In genomic region chr14:101808020-101808641, GRCh38 we compare ENCODE assay signal across 8 cellular contexts. TPM values are rescaled to one million over a fixed set of nuclear protein-coding genes. Genes with fewer than 3 reads are reported as not detected.
DNase-seq lines count a peak whose midpoint lies in the region; ATAC-seq and TF ChIP-seq lines count a peak whose summit lies in the region.

No MANE protein-coding gene starts in this region.

- no peaks in the 10 kb centered on the region for H3K27me3 ChIP-seq in CD4-positive, alpha-beta T cell (ENCODE audit: control insufficient read depth, insufficient read depth, low read length)
- H3K27me3 ChIP-seq in IMR-90 (ENCODE audit: control insufficient read depth, insufficient read depth, low read length): no peaks in the 10 kb centered on the region
- H3K27me3 ChIP-seq in mesenchymal stem cell (ENCODE audit: control insufficient read depth in 1 of 2, insufficient read depth in 1 of 2, low read length in 2 of 2): no peaks in the 10 kb centered on the region

- H3K23ac ChIP-seq in IMR-90 (ENCODE audit: low read depth, low read length) (no peak overlapping the region), mesenchymal stem cell (ENCODE audit: low read length in 2 of 2) (no peak overlapping the region)

- peak overlapping the region in 1 of 2 experiments; percentile 17 for H2BK12ac ChIP-seq in mesenchymal stem cell (ENCODE audit: low read length in 2 of 2)

- in situ Hi-C loops in IMR-90 (cut with MboI; ENCODE audit: low sequenced_read_pairs): no loop called here

- ATAC-seq in CD4-positive, alpha-beta T cell (ENCODE audit: poor library complexity): no peak
- ATAC-seq in IMR-90 (ENCODE audit: low read depth) (no peak), HG03457 (IDR thresholded peaks at IDR 0.05; ENCODE audit: unreplicated experiment) (no peak), GM21737 (IDR thresholded peaks at IDR 0.05; ENCODE audit: unreplicated experiment) (no peak)

- H4K20me1 ChIP-seq in IMR-90 (ENCODE audit: insufficient read depth, low read length): peaks cover 13% of the 10 kb centered on the region

- H3K4ac ChIP-seq in IMR-90 (ENCODE audit: low read depth, low read length) (0 out of 2 replicates have a peak overlapping the region, but pooled peaks have one; percentile 1), mesenchymal stem cell (ENCODE audit: low read depth in 1 of 2, low read length in 2 of 2) (no peak overlapping the region)

- H3K27ac ChIP-seq in CD4-positive, alpha-beta T cell (ENCODE audit: low read depth, low read length): no peak overlapping the region
- H3K27ac ChIP-seq in IMR-90 (ENCODE audit: insufficient read depth, low read length): no peak overlapping the region
- H3K27ac ChIP-seq in mesenchymal stem cell (ENCODE audit: low read length, poor library complexity, severe bottlenecking): no peak overlapping the region

- no peak overlapping the region for H3K14ac ChIP-seq in IMR-90 (replicated peaks; ENCODE audit: low read depth, low read length)
- no peak overlapping the region for H3K14ac ChIP-seq in mesenchymal stem cell (ENCODE audit: low read length in 2 of 2)

- H3K4me3 Mint-ChIP-seq in CD4-positive, alpha-beta T cell: peak overlapping the region; percentile 54
- no peak overlapping the region for H3K4me3 Mint-ChIP-seq in activated CD4-positive, alpha-beta memory T cell treated with anti-CD3 and anti-CD28 coated beads, Interleukin-2, amount 10 ng/mL, durations not matched to agents 7 days and 5 days

- no peaks in the 10 kb centered on the region for H3K9me3 ChIP-seq in CD4-positive, alpha-beta T cell (ENCODE audit: control insufficient read depth, low read length)
- H3K9me3 ChIP-seq in IMR-90 (ENCODE audit: control insufficient read depth, insufficient read depth, low read length): no peaks in the 10 kb centered on the region
- H3K9me3 ChIP-seq in mesenchymal stem cell (ENCODE audit: control insufficient read depth, low read length): no peaks in the 10 kb centered on the region

- intact Hi-C loops in CD4-positive, alpha-beta T cell (cut with DNase I, micrococcal nuclease): loop anchor here in 1 of 2 experiments (2.0 to 5.0 kb wide), 2 partner anchors 36 to 47 kb away; partner anchors contain the start of gene PPP2R5C
- intact Hi-C loops in IMR-90 (cut with micrococcal nuclease): no loop called here

- TF ChIP-seq POLR2A in IMR-90 (IDR thresholded peaks at IDR 0.05; ENCODE audit: low read depth, low read length): no peak

- H3K18ac ChIP-seq in IMR-90 (ENCODE audit: low read depth, low read length) (no peak overlapping the region), mesenchymal stem cell (ENCODE audit: low read depth in 1 of 2, low read length in 2 of 2) (no peak overlapping the region)

- H3K4me2 ChIP-seq in IMR-90 (ENCODE audit: low read depth, low read length) (no peak overlapping the region), mesenchymal stem cell (ENCODE audit: low read length, poor library complexity, severe bottlenecking) (no peak overlapping the region)

- no peak overlapping the region for H2BK20ac ChIP-seq in IMR-90 (ENCODE audit: low read depth, low read length)

- dilution Hi-C loops in IMR-90 (cut with HindIII; ENCODE audit: low sequenced_read_pairs, unreplicated experiment): no loop called here

- no peak for TF ChIP-seq CTCF in CD4-positive, alpha-beta T cell (IDR thresholded peaks at IDR 0.05)
- TF ChIP-seq CTCF in IMR-90 (conservative IDR thresholded peaks at IDR 0.05; ENCODE audit: low read depth, low read length) (no peak), GM20000 (IDR thresholded peaks at IDR 0.05; ENCODE audit: extremely low read depth, missing control alignments) (no peak)

- H3K4me3 ChIP-seq in IMR-90 (ENCODE audit: insufficient read depth, low read depth, low read length) (no peak overlapping the region), mesenchymal stem cell (ENCODE audit: insufficient read depth in 1 of 2, low read depth in 1 of 2, low read length in 2 of 2) (peak overlapping the region in 1 of 2 experiments; percentile 19)

- no peak for TF ChIP-seq RAD21 in IMR-90 (IDR thresholded peaks at IDR 0.05; ENCODE audit: low read length)

- H2AK5ac ChIP-seq in IMR-90 (ENCODE audit: low read depth, low read length) (0 out of 2 replicates have a peak overlapping the region, but pooled peaks have one; percentile 6), mesenchymal stem cell (ENCODE audit: low read length, severe bottlenecking) (peak overlapping the region; percentile 42)

- H3K36me3 ChIP-seq in IMR-90 (ENCODE audit: control insufficient read depth, insufficient read depth, low read length) (no peaks in the 10 kb centered on the region), mesenchymal stem cell (ENCODE audit: control insufficient read depth in 1 of 2, insufficient read depth in 2 of 2, low read depth in 1 of 2, low read length in 2 of 2) (no peaks in the 10 kb centered on the region)

- DNase-seq in CD4-positive, alpha-beta T cell: no peak
- DNase-seq in IMR-90: no peak
- no peak for DNase-seq in activated CD4-positive, alpha-beta memory T cell treated with anti-CD3 and anti-CD28 coated beads, Interleukin-2, amount 10 ng/mL, durations not matched to agents 7 days and 5 days
- DNase-seq in mesenchymal stem cell: no peak
- DNase-seq in GM20000 (ENCODE audit: low spot score): no peak
- DNase-seq in globus pallidus (ENCODE audit: low spot score): no peak

- H2BK120ac ChIP-seq in IMR-90 (ENCODE audit: low read depth, low read length) (no peak overlapping the region), mesenchymal stem cell (ENCODE audit: low read depth, low read length) (no peak overlapping the region)

- H2BK5ac ChIP-seq in IMR-90 (ENCODE audit: low read depth, low read length, poor library complexity, severe bottlenecking) (no peak overlapping the region), mesenchymal stem cell (ENCODE audit: low read depth, low read length, poor library complexity, severe bottlenecking) (no peak overlapping the region)

- no peak overlapping the region; a peak in 1 of 4 replicates for H4K8ac ChIP-seq in IMR-90 (ENCODE audit: low read depth in 2 of 2, low read length in 2 of 2)
- no peak overlapping the region for H4K8ac ChIP-seq in mesenchymal stem cell (ENCODE audit: low read length)

- H3K4me1 Mint-ChIP-seq in CD4-positive, alpha-beta T cell (ENCODE audit: low read depth): peaks cover 38% of the 10 kb centered on the region
- peaks cover 31% of the 10 kb centered on the region for H3K4me1 Mint-ChIP-seq in activated CD4-positive, alpha-beta memory T cell treated with anti-CD3 and anti-CD28 coated beads, Interleukin-2, amount 10 ng/mL, durations not matched to agents 7 days and 5 days

- no peak overlapping the region for H3K9ac ChIP-seq in IMR-90 (ENCODE audit: low read depth, low read length)
- peak overlapping the region; percentile 98 for H3K9ac ChIP-seq in mesenchymal stem cell (ENCODE audit: low read length)

- H4K5ac ChIP-seq in IMR-90 (ENCODE audit: low read depth, low read length): no peak overlapping the region

- WGBS in IMR-90 (ENCODE audit: extremely low coverage in 2 of 2, insufficient read length in 1 of 2), 2 experiments: no CpG with 5 or more reads among the region's 11 CpGs
- 52% methylated on average over 10 of the region's 11 CpGs for WGBS in mesenchymal stem cell

- no peaks in the 10 kb centered on the region for H3K9me3 Mint-ChIP-seq in CD4-positive, alpha-beta T cell
- H3K9me3 Mint-ChIP-seq in activated CD4-positive, alpha-beta memory T cell treated with anti-CD3 and anti-CD28 coated beads, Interleukin-2, amount 10 ng/mL, durations not matched to agents 7 days and 5 days: no peaks in the 10 kb centered on the region

- no peaks in the 10 kb centered on the region for H3K27me3 Mint-ChIP-seq in CD4-positive, alpha-beta T cell
- H3K27me3 Mint-ChIP-seq in activated CD4-positive, alpha-beta memory T cell treated with anti-CD3 and anti-CD28 coated beads, Interleukin-2, amount 10 ng/mL, durations not matched to agents 7 days and 5 days: no peaks in the 10 kb centered on the region

- BruUV-seq in IMR-90 (replicated peaks; lab: Mats Ljungman, UMichigan): no TSS peak

- H2BK15ac ChIP-seq in IMR-90 (ENCODE audit: low read depth, low read length): no peak overlapping the region
- H2BK15ac ChIP-seq in mesenchymal stem cell (ENCODE audit: low read depth, poor library complexity, severe bottlenecking): no peak overlapping the region

- peaks cover 7% of the 10 kb centered on the region for H3K9me1 ChIP-seq in IMR-90 (ENCODE audit: insufficient read depth, low read length)

- no peak overlapping the region for H2AK9ac ChIP-seq in IMR-90 (replicated peaks; ENCODE audit: low read depth, low read length, poor library complexity)

- H2AFZ ChIP-seq in IMR-90 (replicated peaks; ENCODE audit: low read length, poor library complexity) (peak overlapping the region; percentile 2), mesenchymal stem cell (ENCODE audit: low read depth, low read length) (no peak overlapping the region)

- H3K79me1 ChIP-seq in IMR-90 (ENCODE audit: low read depth in 1 of 2, low read length in 2 of 2) (peaks cover 0 to 20% of the 10 kb centered on the region in 2 experiments; a peak in 2 of 4 replicates), mesenchymal stem cell (replicated peaks; ENCODE audit: low read length, poor library complexity, severe bottlenecking) (peaks cover 7% of the 10 kb centered on the region)

- POLR2A ChIA-PET in CD4-positive, alpha-beta T cell (lab: Charles Lee): interaction anchor here (2.3 to 11.6 kb wide), 7 partner anchors 11 to 101 kb away, joined by 16 to 697 read pairs (median 48); no protein-coding TSS in a partner anchor
- POLR2A ChIA-PET in IMR-90 (lab: Charles Lee; ENCODE audit: unreplicated experiment): no interaction called here
- POLR2A ChIA-PET in activated CD4-positive, alpha-beta memory T cell treated with anti-CD3 and anti-CD28 coated beads, Interleukin-2, amount 10 ng/mL, durations not matched to agents 7 days and 5 days (lab: Charles Lee): interaction anchor here (0.8 to 12.1 kb wide), 14 partner anchors 9 to 102 kb away, joined by 3 to 823 read pairs (median 28); partner anchors contain the start of gene PPP2R5C

- CTCF ChIA-PET in CD4-positive, alpha-beta T cell (lab: Charles Lee): interaction anchor here (1.8 to 6.1 kb wide), 3 partner anchors 13 to 37 kb away, joined by 4 to 27 read pairs (median 24); no protein-coding TSS in a partner anchor
- CTCF ChIA-PET in IMR-90 (lab: Yijun Ruan, JAX): no interaction called here
- CTCF ChIA-PET in activated CD4-positive, alpha-beta memory T cell treated with anti-CD3 and anti-CD28 coated beads, Interleukin-2, amount 10 ng/mL, durations not matched to agents 7 days and 5 days (lab: Charles Lee): interaction anchor here (0.9 to 8.6 kb wide), 5 partner anchors 16 to 101 kb away, joined by 3 to 84 read pairs (median 16); no protein-coding TSS in a partner anchor

- H3K36me3 Mint-ChIP-seq in CD4-positive, alpha-beta T cell (ENCODE audit: low read depth): peaks cover 31% of the 10 kb centered on the region
- H3K36me3 Mint-ChIP-seq in activated CD4-positive, alpha-beta memory T cell treated with anti-CD3 and anti-CD28 coated beads, Interleukin-2, amount 10 ng/mL, durations not matched to agents 7 days and 5 days (ENCODE audit: low read depth): peaks cover 29% of the 10 kb centered on the region

- peak overlapping the region; percentile 64 for H3K27ac Mint-ChIP-seq in CD4-positive, alpha-beta T cell
- H3K27ac Mint-ChIP-seq in activated CD4-positive, alpha-beta memory T cell treated with anti-CD3 and anti-CD28 coated beads, Interleukin-2, amount 10 ng/mL, durations not matched to agents 7 days and 5 days: peak overlapping the region; percentile 49

- H3K56ac ChIP-seq in IMR-90 (ENCODE audit: extremely low read depth, insufficient read depth, low read length): no peak overlapping the region

- H4K91ac ChIP-seq in IMR-90 (ENCODE audit: insufficient read depth, low read depth, low read length) (no peak overlapping the region), mesenchymal stem cell (ENCODE audit: low read length) (no peak overlapping the region)

- peaks cover 3% of the 10 kb centered on the region; the same call in 1 of the 2 replicates for H3K4me1 ChIP-seq in IMR-90 (ENCODE audit: control insufficient read depth, insufficient read depth, low read length)
- peaks cover 9% of the 10 kb centered on the region for H3K4me1 ChIP-seq in mesenchymal stem cell (ENCODE audit: control insufficient read depth, insufficient read depth, low read depth, low read length)

RNA-seq across cellular contexts. Expression of gene PPP2R5C, which starts 46.6 kb away (rescaled TPM):
- total RNA-seq in CD4-positive, alpha-beta T cell: 100 to 1,000 TPM; 463 to 487 TPM
- 78.7 and 107 TPM in 2 replicates for total RNA-seq in IMR-90 (2012; rRNA removed)
- 56.7 and 65.9 TPM in 2 replicates for polyA plus RNA-seq in IMR-90 (2012; rRNA removed)
- 15.8 and 38.8 TPM in 2 replicates for polyA plus RNA-seq in IMR-90 (2012; cell fraction: cytosol; rRNA removed)
- 29.0 and 68.7 TPM in 2 replicates for polyA plus RNA-seq in IMR-90 (2012; cell fraction: nucleus; rRNA removed; ENCODE audit: low replicate concordance)
- total RNA-seq in activated CD4-positive, alpha-beta memory T cell treated with anti-CD3 and anti-CD28 coated beads, Interleukin-2, amount 10 ng/mL, durations not matched to agents 7 days and 5 days: 100 to 1,000 TPM; 338 to 348 TPM
- polyA plus RNA-seq in mesenchymal stem cell (2013, experiment 1 of 2): 131 TPM
- polyA plus RNA-seq in mesenchymal stem cell (2013, experiment 2 of 2): 141 TPM
